In genomic region chr1:203291201-203292096, GRCh38 we compare ENCODE assay signal across 9 cellular contexts. TPM values are rescaled to one million over a fixed set of nuclear protein-coding genes. Genes with fewer than 3 reads are reported as not detected.
DNase-seq lines count a peak whose midpoint lies in the region; ATAC-seq and TF ChIP-seq lines count a peak whose summit lies in the region.
"Had no signal": no experiment of that assay in that cellular context is flagged by ENCODE, and none has a peak within 500 bp of the region (broad histone marks: within the 10 kb centered on the region; RNA-seq: fewer than 3 reads in every experiment).

No MANE protein-coding gene starts in this region.

- no peaks in the 10 kb centered on the region for H3K9me3 Mint-ChIP-seq in natural killer cell treated with Interleukin-12 subunit alpha and Interleukin-12 subunit beta and Interleukin-15 and Interleukin-18, amount 100 ng/mL, for 72 hours

- TF ChIP-seq CTCF in omental fat pad (IDR thresholded peaks at IDR 0.05), result no peak

- ATAC-seq in natural killer cell treated with Interleukin-12 subunit alpha and Interleukin-12 subunit beta and Interleukin-15 and Interleukin-18, amount 100 ng/mL, for 72 hours, result no peak
- no peak for ATAC-seq in omental fat pad (ENCODE audit: low FRiP score)
- no peak for ATAC-seq in HG02870 (IDR thresholded peaks at IDR 0.05; ENCODE audit: unreplicated experiment)

- DNase-seq in AG20443 (ENCODE audit: low spot score), result peak; percentile 49
- DNase-seq in HuH-7 (ENCODE audit: low spot score), result peak; percentile 75
- no peak for DNase-seq in natural killer cell treated with Interleukin-12 subunit alpha and Interleukin-12 subunit beta and Interleukin-15 and Interleukin-18, amount 100 ng/mL, for 72 hours (ENCODE audit: low spot score)
- DNase-seq in SIG-M5 treated with dmso at 0.1 percent for 504 hours (lab: John Stamatoyannopoulos, UW; ENCODE audit: unreplicated experiment), result no peak
- no peak for DNase-seq in omental fat pad (ENCODE audit: low spot score)
- no peak for DNase-seq in activated effector memory CD4-positive, alpha-beta T cell treated with anti-CD3 and anti-CD28 coated beads, Interleukin-2, amount 50 U/mL, for 16 hours

- peak overlapping the region; percentile 98 to 99 for H3K27ac Mint-ChIP-seq in natural killer cell treated with Interleukin-12 subunit alpha and Interleukin-12 subunit beta and Interleukin-15 and Interleukin-18, amount 100 ng/mL, for 72 hours

- H3K4me1 Mint-ChIP-seq in natural killer cell treated with Interleukin-12 subunit alpha and Interleukin-12 subunit beta and Interleukin-15 and Interleukin-18, amount 100 ng/mL, for 72 hours (ENCODE audit: low read depth in 2 of 2), result peaks cover 79 to 80% of the 10 kb centered on the region in 2 donors

- H3K36me3 Mint-ChIP-seq in natural killer cell treated with Interleukin-12 subunit alpha and Interleukin-12 subunit beta and Interleukin-15 and Interleukin-18, amount 100 ng/mL, for 72 hours, result no peaks in the 10 kb centered on the region

- H3K4me3 Mint-ChIP-seq in natural killer cell treated with Interleukin-12 subunit alpha and Interleukin-12 subunit beta and Interleukin-15 and Interleukin-18, amount 100 ng/mL, for 72 hours, result peak overlapping the region; percentile 92

- H3K27ac ChIP-seq in cingulate gyrus (ENCODE audit: low read depth, low read length), result peak overlapping the region; percentile 99
- H3K27ac ChIP-seq: VCaP had no signal

- H3K27me3 Mint-ChIP-seq in natural killer cell treated with Interleukin-12 subunit alpha and Interleukin-12 subunit beta and Interleukin-15 and Interleukin-18, amount 100 ng/mL, for 72 hours, result no peaks in the 10 kb centered on the region

RNA-seq across cellular contexts. Expression of gene BTG2, which starts 13.9 kb away (rescaled TPM):
- total RNA-seq in natural killer cell treated with Interleukin-12 subunit alpha and Interleukin-12 subunit beta and Interleukin-15 and Interleukin-18, amount 100 ng/mL, for 72 hours, result 100 to 1,000 TPM in 1 of 2 donors, 10 to 100 TPM in 1; 82.6 to 157 TPM
- 100 to 1,000 TPM in 3 of 4 donors, 10 to 100 TPM in 1; 76.3 to 654 (median 238) TPM for total RNA-seq in omental fat pad

RNA-seq across cellular contexts. Expression of gene FMOD, which starts 59.5 kb away (rescaled TPM):
- not detected for total RNA-seq in natural killer cell treated with Interleukin-12 subunit alpha and Interleukin-12 subunit beta and Interleukin-15 and Interleukin-18, amount 100 ng/mL, for 72 hours
- 100 to 1,000 TPM in 2 of 4 donors, 10 to 100 TPM in 2; 50.6 to 179 (median 90.4) TPM for total RNA-seq in omental fat pad

Comparison
In these comparisons a context has a peak if more than half of its experiments do, and no peak if none do; other contexts are left out.
1. DNase-seq: peak in AG20443 (single experiment) and HuH-7 (single experiment); none in natural killer cell treated with Interleukin-12 subunit alpha and Interleukin-12 subunit beta and Interleukin-15 and Interleukin-18, amount 100 ng/mL, for 72 hours (single experiment), SIG-M5 treated with dmso at 0.1 percent for 504 hours (single experiment), omental fat pad (single experiment) and activated effector memory CD4-positive, alpha-beta T cell treated with anti-CD3 and anti-CD28 coated beads, Interleukin-2, amount 50 U/mL, for 16 hours (single experiment).
2. RNA of gene FMOD, which starts 59.5 kb away (total RNA-seq): 50.6 to 179 TPM in omental fat pad; not detected in natural killer cell treated with Interleukin-12 subunit alpha and Interleukin-12 subunit beta and Interleukin-15 and Interleukin-18, amount 100 ng/mL, for 72 hours; every median in the first group is over 10 times any median in the second.